Comparison of ENCODE assay signal across 1 cellular context in genomic region chr12:114913871-114914801, GRCh38.
TF ChIP-seq lines count a peak whose summit lies in the region.

No MANE protein-coding gene starts in this region.

TF ChIP-seq in HEK293, 187 proteins besides CTCF, POLR2A, EP300 and RAD21 (continued from another document):
- TF ChIP-seq ZNF341 (tag by site-specific recombination; IDR thresholded peaks at IDR 0.05; ENCODE audit: low read depth) (no peak), ZNF610 (tag by site-specific recombination; IDR thresholded peaks at IDR 0.05; ENCODE audit: borderline replicate concordance) (peak; percentile 74; the same call in 1 of the 2 replicates), OVOL3 (tag by site-specific recombination; IDR thresholded peaks at IDR 0.05) (peak; percentile 98), ZBTB44 (tag by site-specific recombination; IDR thresholded peaks at IDR 0.05) (peak; percentile 83), ZNF692 (tag by site-specific recombination; IDR thresholded peaks at IDR 0.05) (peak; percentile 98)
